ENCODE assay signal across 8 cellular contexts in genomic region chr7:148987751-148988512, GRCh38. TPM values are rescaled to one million over a fixed set of nuclear protein-coding genes. Genes with fewer than 3 reads are reported as not detected.
A peak's percentile ranks its signal among the peaks of the same experiment; 100 is the strongest.
DNase-seq lines count a peak whose midpoint lies in the region; ATAC-seq and TF ChIP-seq lines count a peak whose summit lies in the region.

No MANE protein-coding gene starts in this region.

- no peaks in the 10 kb centered on the region for H3K79me2 ChIP-seq in SU-DHL-6 (ENCODE audit: insufficient read depth, low read length)

- H3K36me3 ChIP-seq in SU-DHL-6 (ENCODE audit: low read length) = no peaks in the 10 kb centered on the region
- no peaks in the 10 kb centered on the region for H3K36me3 ChIP-seq in neutrophil

- H3K27ac ChIP-seq in SU-DHL-6 (ENCODE audit: low read depth, low read length) (no peak overlapping the region), neutrophil (peak overlapping the region; percentile 71)

- H3K4me1 ChIP-seq in neutrophil (ENCODE audit: control insufficient read depth in 1 of 2, insufficient read depth in 1 of 2, low read depth in 1 of 2, low read length in 1 of 2) = peaks cover 26 to 48% of the 10 kb centered on the region in 2 experiments

- peak overlapping the region; percentile 99 for H3K4me2 ChIP-seq in SU-DHL-6 (ENCODE audit: low read depth, low read length, poor library complexity, severe bottlenecking)

- peak overlapping the region; percentile 78 for H3K9ac ChIP-seq in SU-DHL-6 (ENCODE audit: low read length)

- peak overlapping the region; percentile 91 for H3K4me3 ChIP-seq in SU-DHL-6 (ENCODE audit: insufficient read depth, low read length, poor library complexity, severe bottlenecking)
- peak overlapping the region; percentile 95 for H3K4me3 ChIP-seq in fibroblast of mammary gland (ENCODE audit: control insufficient read depth, low read depth, low read length)
- peak overlapping the region; percentile 53 to 65 for H3K4me3 ChIP-seq in neutrophil (ENCODE audit: low read depth in 1 of 2, low read length in 1 of 2)

- H3K27me3 ChIP-seq in SU-DHL-6 (ENCODE audit: low read length) (no peaks in the 10 kb centered on the region), neutrophil (peaks cover 21% of the 10 kb centered on the region)

- peaks cover 27% of the 10 kb centered on the region for H3F3A ChIP-seq in SU-DHL-6 (ENCODE audit: insufficient read depth)

- H2AFZ ChIP-seq in SU-DHL-6 (ENCODE audit: low read depth, low read length, severe bottlenecking) = peak overlapping the region; percentile 97

- DNase-seq in DMS53 (lab: John Stamatoyannopoulos, UW) = peak; percentile 82
- peak; percentile 30 for DNase-seq in fibroblast of mammary gland (ENCODE audit: low read depth)
- no peak for DNase-seq in ureter (ENCODE audit: low spot score)
- no peak for DNase-seq in OCI-M2 (lab: John Stamatoyannopoulos, UW; ENCODE audit: unreplicated experiment)

- H4K20me1 ChIP-seq in SU-DHL-6 (ENCODE audit: low read depth, low read length) = no peaks in the 10 kb centered on the region

- no peaks in the 10 kb centered on the region for H3K9me2 ChIP-seq in SU-DHL-6 (replicated peaks; ENCODE audit: insufficient read depth, low read length)

- no peak for TF ChIP-seq CTCF in SU-DHL-6 (IDR thresholded peaks at IDR 0.05; ENCODE audit: insufficient read depth, low read length, poor library complexity, severe bottlenecking)
- no peak for TF ChIP-seq CTCF in fibroblast of mammary gland (conservative IDR thresholded peaks at IDR 0.05; ENCODE audit: control insufficient read depth, insufficient read depth, low read depth, low read length)
- no peak for TF ChIP-seq CTCF in neutrophil (IDR thresholded peaks at IDR 0.05)

- ATAC-seq in HG02970 (IDR thresholded peaks at IDR 0.05; ENCODE audit: low FRiP score, unreplicated experiment) (peak; percentile 22), HG02588 (IDR thresholded peaks at IDR 0.05; ENCODE audit: unreplicated experiment) (no peak)

- H3K9me3 ChIP-seq in SU-DHL-6 (ENCODE audit: insufficient read depth, low read length) (no peaks in the 10 kb centered on the region), neutrophil (no peaks in the 10 kb centered on the region)

RNA-seq across cellular contexts. Expression of gene PDIA4, which starts 40.4 kb away (rescaled TPM):
- total RNA-seq in ureter = 116 TPM

Comparison
In these comparisons a context has a peak if more than half of its experiments do, and no peak if none do; other contexts are left out.
1. DNase-seq: peak in DMS53 (single experiment) and fibroblast of mammary gland (single experiment); none in ureter (single experiment) and OCI-M2 (single experiment).
2. Peak in every context shown above with its lines, with median percentiles within 50 percentile points of each other: H3K4me3 ChIP-seq.